Comparison of ENCODE assay signal across 21 cellular contexts in the genomic region with DNA sequence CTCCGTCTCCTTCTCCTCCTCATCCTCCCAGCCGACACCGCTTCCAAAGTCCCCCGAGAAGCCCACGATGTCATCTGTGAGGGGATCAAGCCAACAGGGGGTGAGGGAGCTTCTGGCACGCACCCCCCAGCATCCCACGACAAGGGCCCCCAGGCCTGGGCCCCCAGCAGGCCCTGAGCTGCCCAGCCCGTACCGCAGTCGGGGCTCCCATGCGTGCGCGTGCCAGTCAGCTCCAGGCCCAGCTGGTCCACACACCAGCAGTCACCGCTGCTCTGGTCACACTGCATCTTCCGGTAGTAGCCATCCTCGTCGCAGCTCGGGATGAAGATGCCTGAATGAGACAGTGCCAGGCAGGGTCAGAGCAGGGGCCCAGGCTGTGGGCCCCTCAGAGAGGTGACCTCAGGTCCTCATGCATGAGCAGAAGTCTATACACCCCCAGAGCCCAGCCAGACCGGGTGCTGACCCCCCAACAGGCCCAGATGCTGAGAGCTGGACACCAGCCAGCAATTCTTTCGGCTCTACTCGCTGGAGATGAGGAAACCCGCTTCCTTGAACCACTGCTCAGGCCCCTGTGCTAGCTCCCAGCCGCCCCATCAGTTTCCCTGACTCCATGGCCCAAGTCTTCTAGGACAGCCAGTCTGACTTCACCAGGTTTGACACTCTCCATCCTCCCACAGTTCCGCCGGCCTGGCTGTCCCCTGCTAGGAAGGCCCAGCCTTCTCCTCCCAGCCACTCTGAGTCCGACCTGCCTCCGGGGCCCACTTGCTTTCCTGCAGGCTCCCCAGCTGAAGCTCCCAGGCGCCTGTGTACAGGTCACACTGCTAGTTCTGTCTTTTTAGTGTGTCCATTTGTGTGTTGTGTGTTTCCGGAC. TPM values are rescaled to one million over a fixed set of nuclear protein-coding genes. Genes with fewer than 3 reads are reported as not detected.
DNase-seq lines count a peak whose midpoint lies in the region; ATAC-seq, FAIRE-seq and TF ChIP-seq lines count a peak whose summit lies in the region.
"Had no signal": no experiment of that assay in that cellular context is flagged by ENCODE, and none has a peak within 500 bp of the region (broad histone marks: within the 10 kb centered on the region; RNA-seq: fewer than 3 reads in every experiment).

No MANE protein-coding gene starts in this region.

- in situ Hi-C loops in Panc1 (cut with HindIII; ENCODE audit: low pct_unique_long_range_greater_than_20kb, low sequenced_read_pairs) = no loop called here

- H3K27ac Mint-ChIP-seq in activated naive CD4-positive, alpha-beta T cell treated with anti-CD3 and anti-CD28 coated beads, Interleukin-2, amount 50 U/mL, for 72 hours = peak overlapping the region; percentile 39 to 74
- peak overlapping the region; percentile 89 for H3K27ac Mint-ChIP-seq in stimulated activated effector memory CD8-positive, alpha-beta T cell treated with anti-CD3 and anti-CD28 coated beads, Interleukin-12 subunit alpha, Interleukin-12 subunit beta, amount 100 ng/mL, for 72 hours
- H3K27ac Mint-ChIP-seq: dendritic cell treated with granulocyte-macrophage colony-stimulating factor and Interleukin-4, amounts not matched to agents 40 ng/mL and 50 ng/mL, for 4 days had no signal

- intact Hi-C loops in Panc1 (cut with micrococcal nuclease; ENCODE audit: unreplicated experiment) = no loop called here
- intact Hi-C loops in stomach (cut with DNase I; ENCODE audit: low total_unique reads) = no loop called here

- no peak overlapping the region for H3K4me2 ChIP-seq in H1 (ENCODE audit: insufficient read depth in 1 of 2, low read depth in 2 of 2, low read length in 2 of 2)
- no peak overlapping the region for H3K4me2 ChIP-seq in smooth muscle cell
- H3K4me2 ChIP-seq: BLaER1 had no signal

- no peak overlapping the region for H4K91ac ChIP-seq in H1 (replicated peaks; ENCODE audit: insufficient read length, low read length)

- no peak overlapping the region for H2BK5ac ChIP-seq in H1 (ENCODE audit: low read depth, low read length)

- peak overlapping the region; percentile 40; the same call in 1 of the 2 replicates for H4K8ac ChIP-seq in H1 (ENCODE audit: extremely low read depth, insufficient read depth, low read length)

- no peak for TF ChIP-seq EP300 in H1 (IDR thresholded peaks at IDR 0.05; ENCODE audit: borderline replicate concordance in 1 of 2, low read depth in 2 of 2, low read length in 2 of 2)
- no peak for TF ChIP-seq EP300 in stomach (IDR thresholded peaks at IDR 0.05)

- H3K36me3 ChIP-seq in Panc1 (ENCODE audit: control insufficient read depth, insufficient read depth, low read length) = no peaks in the 10 kb centered on the region
- H3K36me3 ChIP-seq in H1 (ENCODE audit: control insufficient read depth in 2 of 4, insufficient read depth in 4 of 4, low read length in 3 of 4) = no peaks in the 10 kb centered on the region
- H3K36me3 ChIP-seq in smooth muscle cell (ENCODE audit: low read depth) = no peaks in the 10 kb centered on the region
- peaks cover 0 to 4% (median 0%) of the 10 kb centered on the region in 4 donors for H3K36me3 ChIP-seq in stomach
- H3K36me3 ChIP-seq: BLaER1, pancreas, right atrium auricular region had no signal

- POLR2A ChIA-PET in Panc1 (lab: Charles Lee) (interaction anchor here (0.6 kb wide), 2 partner anchors 24 to 99 kb away, joined by 3 to 4 read pairs; no protein-coding TSS in a partner anchor), H1 (lab: Charles Lee; ENCODE audit: partially characterized antibody) (interaction anchor here (2.0 kb wide), 1 partner anchor 210 kb away, joined by 5 read pairs; the partner anchor contains the start of gene DDIT4)

- TF ChIP-seq POLR2A in H1 (IDR thresholded peaks at IDR 0.05; ENCODE audit: control extremely low read depth in 1 of 2, low read depth in 2 of 2, low read length in 2 of 2) (no peak), stomach (IDR thresholded peaks at IDR 0.05) (no peak)

- H2BK12ac ChIP-seq in H1 (ENCODE audit: low read depth, low read length) = no peak overlapping the region

- H3K36me3 Mint-ChIP-seq in activated naive CD4-positive, alpha-beta T cell treated with anti-CD3 and anti-CD28 coated beads, Interleukin-2, amount 50 U/mL, for 72 hours = no peaks in the 10 kb centered on the region
- H3K36me3 Mint-ChIP-seq in stimulated activated effector memory CD8-positive, alpha-beta T cell treated with anti-CD3 and anti-CD28 coated beads, Interleukin-12 subunit alpha, Interleukin-12 subunit beta, amount 100 ng/mL, for 72 hours = peaks cover 87% of the 10 kb centered on the region

- CTCF ChIA-PET in Panc1 (lab: Charles Lee) (interaction anchor here (1.6 to 1.9 kb wide), 2 partner anchors 15 to 63 kb away, joined by 3 to 7 read pairs; no protein-coding TSS in a partner anchor), H1 (lab: Charles Lee; ENCODE audit: partially characterized antibody) (interaction anchor here (0.8 to 8.2 kb wide), 8 partner anchors 10 to 277 kb away, joined by 3 to 77 read pairs (median 4); no protein-coding TSS in a partner anchor)

- FAIRE-seq in H1 (lab: Jason Lieb, UNC) = no peak
- FAIRE-seq: pancreas had no signal

- H3K79me1 ChIP-seq in H1 (ENCODE audit: low read depth, low read length) = no peaks in the 10 kb centered on the region

- TF ChIP-seq RAD21 in H1 (IDR thresholded peaks at IDR 0.05 in 1 of 2, conservative IDR thresholded peaks at IDR 0.05 in 1 of 2; ENCODE audit: low read depth in 2 of 2, low read length in 2 of 2) = no peak

- WGBS in H1 (ENCODE audit: extremely low coverage in 1 of 2, insufficient coverage in 1 of 2, insufficient read length in 1 of 2, insufficient replicate concordance in 2 of 2, low coverage in 1 of 2, low lambda C conversion rate in 2 of 2, missing lambda C conversion rate in 1 of 2), 2 experiments = 92% methylated on average over 24 of the region's 29 CpGs; no CpG with 5 or more reads in 1 of the 2 experiments
- 96% methylated on average over 29 of the region's 29 CpGs for WGBS in smooth muscle cell (ENCODE audit: low lambda C conversion rate)
- whole genome bisulfite sequencing in stomach, 5 donors = 94 to 96% (median 95%) methylated on average over 20 to 29 of the region's 29 CpGs

- no peak for DNase-seq in activated naive CD4-positive, alpha-beta T cell treated with anti-CD3 and anti-CD28 coated beads, Interleukin-2, amount 50 U/mL, for 72 hours (ENCODE audit: low spot score in 2 of 2)
- no peak for DNase-seq in activated naive CD4-positive, alpha-beta T cell treated with Interleukin-2 at 50 U/mL for 16 hours
- DNase-seq in Panc1 (ENCODE audit: low read depth, low spot score) (no peak), H1 (ENCODE audit: low read depth in 1 of 2, low spot score in 2 of 2) (no peak), smooth muscle cell (lab: John Stamatoyannopoulos, UW; ENCODE audit: unreplicated experiment) (no peak), stomach (no peak)
- DNase-seq in stimulated activated effector memory CD8-positive, alpha-beta T cell treated with anti-CD3 and anti-CD28 coated beads, Interleukin-12 subunit alpha, Interleukin-12 subunit beta, amount 100 ng/mL, for 72 hours (ENCODE audit: low spot score in 2 of 2) = no peak
- no peak for DNase-seq in activated effector memory CD4-positive, alpha-beta T cell treated with Interleukin-2 at 50 U/mL for 16 hours
- DNase-seq: amniotic stem cell; MV-4-11; NCI-H526; stimulated activated CD4-positive, alpha-beta T cell treated with anti-CD3 and anti-CD28 coated beads, Interleukin-12 subunit alpha, Interleukin-12 subunit beta, amount 100 ng/mL, for 4 hours; stimulated activated CD4-positive, alpha-beta T cell treated with anti-CD3 and anti-CD28 coated beads, Interleukin-4, amount 100 ng/mL, for 4 hours; T1000 had no signal

- H3K4ac ChIP-seq in H1 (replicated peaks; ENCODE audit: insufficient read length, low read depth, low read length) = no peak overlapping the region

- no peak overlapping the region for H3K14ac ChIP-seq in H1 (ENCODE audit: insufficient read length)

- no peak overlapping the region for H2AK5ac ChIP-seq in H1 (ENCODE audit: low read depth, low read length)

- H3K9ac ChIP-seq in H1 (replicated peaks in 1 of 4; ENCODE audit: extremely low read depth in 1 of 4, low read depth in 3 of 4, low read length in 3 of 4) = no peak overlapping the region
- H3K9ac ChIP-seq in smooth muscle cell (ENCODE audit: low read depth) = no peak overlapping the region
- H3K9ac ChIP-seq: BLaER1 had no signal

- no peak for ATAC-seq in activated naive CD4-positive, alpha-beta T cell treated with anti-CD3 and anti-CD28 coated beads, Interleukin-2, amount 50 U/mL, for 72 hours
- ATAC-seq in Panc1 = no peak
- ATAC-seq in stimulated activated effector memory CD8-positive, alpha-beta T cell treated with anti-CD3 and anti-CD28 coated beads, Interleukin-12 subunit alpha, Interleukin-12 subunit beta, amount 100 ng/mL, for 72 hours = no peak
- ATAC-seq: pancreas, SK-N-SH treated with all-trans-retinoic acid at 6 μM for 48 hours had no signal

- peaks cover 0 to 3% of the 10 kb centered on the region in 2 experiments for H4K20me1 ChIP-seq in H1 (replicated peaks in 1 of 2; ENCODE audit: control insufficient read depth in 1 of 2, insufficient read depth in 2 of 2, low read length in 2 of 2)
- H4K20me1 ChIP-seq in smooth muscle cell (ENCODE audit: low read depth) = no peaks in the 10 kb centered on the region
- H4K20me1 ChIP-seq: BLaER1 had no signal

- H2BK15ac ChIP-seq in H1 (ENCODE audit: low read length) = no peak overlapping the region

- H3K4me1 ChIP-seq in Panc1 (ENCODE audit: control insufficient read depth, insufficient read depth, low read length) (peaks cover 44% of the 10 kb centered on the region), H1 (replicated peaks in 1 of 4; ENCODE audit: control insufficient read depth in 3 of 4, insufficient read depth in 4 of 4, low read length in 3 of 4) (peaks cover 0 to 9% (median 7%) of the 10 kb centered on the region in 4 experiments; a peak in 4 of 7 replicates), smooth muscle cell (ENCODE audit: low read depth) (no peaks in the 10 kb centered on the region), stomach (peaks cover 0 to 12% (median 3%) of the 10 kb centered on the region in 4 donors)
- H3K4me1 ChIP-seq: pancreas, upper lobe of left lung had no signal

- no peaks in the 10 kb centered on the region for H3K23me2 ChIP-seq in H1 (ENCODE audit: low read depth, low read length)

- no peak overlapping the region for H3K23ac ChIP-seq in H1 (ENCODE audit: insufficient read length)

- H2BK20ac ChIP-seq in H1 (ENCODE audit: low read length) = no peak overlapping the region

- no peak overlapping the region for H3K18ac ChIP-seq in H1 (ENCODE audit: extremely low read depth, low read length)

- H3K56ac ChIP-seq in H1 (replicated peaks; ENCODE audit: insufficient read length, low read depth, low read length) = no peak overlapping the region

- H3F3A ChIP-seq in smooth muscle cell (ENCODE audit: low read depth) = no peaks in the 10 kb centered on the region

- H3K4me1 Mint-ChIP-seq in stimulated activated effector memory CD8-positive, alpha-beta T cell treated with anti-CD3 and anti-CD28 coated beads, Interleukin-12 subunit alpha, Interleukin-12 subunit beta, amount 100 ng/mL, for 72 hours = peaks cover 42% of the 10 kb centered on the region

- H3K27ac ChIP-seq in Panc1 (ENCODE audit: low read length) (peak overlapping the region; percentile 67), H1 (ENCODE audit: low read depth, low read length) (no peak overlapping the region), smooth muscle cell (ENCODE audit: low read depth) (no peak overlapping the region), stomach (no peak overlapping the region)
- H3K27ac ChIP-seq: BLaER1, pancreas, right atrium auricular region, upper lobe of left lung had no signal

- H4K5ac ChIP-seq in H1 (ENCODE audit: insufficient read length, low read depth, low read length) = no peak overlapping the region

- no peak overlapping the region for H3K4me3 Mint-ChIP-seq in stimulated activated effector memory CD8-positive, alpha-beta T cell treated with anti-CD3 and anti-CD28 coated beads, Interleukin-12 subunit alpha, Interleukin-12 subunit beta, amount 100 ng/mL, for 72 hours
- H3K4me3 Mint-ChIP-seq: dendritic cell treated with granulocyte-macrophage colony-stimulating factor and Interleukin-4, amounts not matched to agents 40 ng/mL and 50 ng/mL, for 4 days had no signal

- H2BK120ac ChIP-seq in H1 (replicated peaks; ENCODE audit: low read depth, low read length) = no peak overlapping the region

- no peak overlapping the region for H3K4me3 ChIP-seq in Panc1 (ENCODE audit: low read depth in 2 of 2, low read length in 2 of 2)
- H3K4me3 ChIP-seq in H1 (ENCODE audit: extremely low read depth in 1 of 4, insufficient read depth in 2 of 4, low read depth in 3 of 4, low read length in 4 of 4) = no peak overlapping the region
- no peak overlapping the region for H3K4me3 ChIP-seq in smooth muscle cell
- H3K4me3 ChIP-seq in stomach = no peak overlapping the region
- H3K4me3 ChIP-seq: BLaER1, lung, pancreas, right atrium auricular region, upper lobe of left lung had no signal

- H3K27me3 ChIP-seq in Panc1 (ENCODE audit: control insufficient read depth, insufficient read depth, low read length) = no peaks in the 10 kb centered on the region
- no peaks in the 10 kb centered on the region for H3K27me3 ChIP-seq in H1 (replicated peaks in 1 of 4; ENCODE audit: control insufficient read depth in 3 of 4, extremely low read depth in 1 of 4, insufficient read depth in 3 of 4, low read length in 3 of 4)
- H3K27me3 ChIP-seq in smooth muscle cell (ENCODE audit: low read depth) = no peaks in the 10 kb centered on the region
- H3K27me3 ChIP-seq in stomach = no peaks in the 10 kb centered on the region
- H3K27me3 ChIP-seq: BLaER1, pancreas, right atrium auricular region, upper lobe of left lung had no signal

- no TSS peak for BruUV-seq in Panc1 (replicated peaks; lab: Mats Ljungman, UMichigan)

- no peak for TF ChIP-seq CTCF in Panc1 (IDR thresholded peaks at IDR 0.05)
- TF ChIP-seq CTCF in H1 (IDR thresholded peaks at IDR 0.05; ENCODE audit: control extremely low read depth in 1 of 3, insufficient read depth in 1 of 3, low read depth in 1 of 3, low read length in 3 of 3) = no peak
- TF ChIP-seq CTCF in smooth muscle cell (IDR thresholded peaks at IDR 0.05; ENCODE audit: borderline replicate concordance, insufficient read depth, poor library complexity, severe bottlenecking) = no peak
- TF ChIP-seq CTCF in stomach (IDR thresholded peaks at IDR 0.05) = no peak

- H3K79me2 ChIP-seq in H1 (ENCODE audit: control insufficient read depth in 1 of 2, insufficient read depth in 2 of 2, low read length in 2 of 2) (no peaks in the 10 kb centered on the region), smooth muscle cell (ENCODE audit: low read depth) (no peaks in the 10 kb centered on the region)

- H2AFZ ChIP-seq in H1 (ENCODE audit: low read length) (no peak overlapping the region), smooth muscle cell (ENCODE audit: low read depth) (no peak overlapping the region)

- no peaks in the 10 kb centered on the region for H3K9me3 Mint-ChIP-seq in activated naive CD4-positive, alpha-beta T cell treated with anti-CD3 and anti-CD28 coated beads, Interleukin-2, amount 50 U/mL, for 72 hours
- H3K9me3 Mint-ChIP-seq in stimulated activated effector memory CD8-positive, alpha-beta T cell treated with anti-CD3 and anti-CD28 coated beads, Interleukin-12 subunit alpha, Interleukin-12 subunit beta, amount 100 ng/mL, for 72 hours = no peaks in the 10 kb centered on the region
- H3K9me3 Mint-ChIP-seq: dendritic cell treated with granulocyte-macrophage colony-stimulating factor and Interleukin-4, amounts not matched to agents 40 ng/mL and 50 ng/mL, for 4 days had no signal

- no peaks in the 10 kb centered on the region for H3K9me3 ChIP-seq in Panc1 (ENCODE audit: control insufficient read depth, insufficient read depth, low read depth, low read length)
- H3K9me3 ChIP-seq in H1 (ENCODE audit: insufficient read depth in 2 of 2, low read depth in 1 of 2, low read length in 1 of 2) = no peaks in the 10 kb centered on the region
- no peaks in the 10 kb centered on the region for H3K9me3 ChIP-seq in smooth muscle cell (replicated peaks; ENCODE audit: low read depth)
- H3K9me3 ChIP-seq in stomach = no peaks in the 10 kb centered on the region
- H3K9me3 ChIP-seq: BLaER1, pancreas, right atrium auricular region, upper lobe of left lung had no signal

RNA-seq across cellular contexts. Expression of gene SPOCK2, which starts 25.3 kb away (rescaled TPM):
- 100 to 1,000 TPM; 170 to 209 TPM for total RNA-seq in activated naive CD4-positive, alpha-beta T cell treated with anti-CD3 and anti-CD28 coated beads, Interleukin-2, amount 50 U/mL, for 72 hours
- total RNA-seq in Panc1 (2021; ENCODE audit: unreplicated experiment) (4.8 TPM), smooth muscle cell (0.09 and 1.1 TPM in 2 replicates), stomach (10 to 100 TPM in 3 of 5 donors, 1 to 10 TPM in 2; 1.2 to 31.7 (median 17.4) TPM)
- 4.2 TPM for polyA plus RNA-seq in Panc1 (2012; ENCODE audit: insufficient read length)
- total RNA-seq in H1 (2021; fragmentation: NEBNext Ultra II Directional; extraction: Animal tissue kit (Norgen Biotek cat#: 25700)) = 1.6 and 1.9 TPM in 2 replicates
- polyA plus RNA-seq in H1 (2011; rRNA removed) (1.5 and 2.6 TPM in 2 replicates), smooth muscle cell (0.47 TPM in 1 of 2 replicates, not detected in the other), stomach (1 to 10 TPM; 1.1 to 2.7 (median 1.8) TPM)
- polyA plus RNA-seq in H1 (2011; cell fraction: cytosol; rRNA removed) = 2.2 TPM
- 2.9 TPM for polyA plus RNA-seq in H1 (2011; cell fraction: nucleus; rRNA removed)
- polyA plus RNA-seq in H1 (2012, experiment 1 of 2) = 0.66 to 1.3 TPM (median 0.98 TPM) in 4 replicates
- polyA plus RNA-seq in H1 (2012, experiment 2 of 2) = 0.63 TPM
- 2.2 TPM for polyA plus RNA-seq in H1 (2013, experiment 1 of 2)
- polyA plus RNA-seq in H1 (2013, experiment 2 of 2) = 2.1 TPM
- polyA minus RNA-seq in H1 (2011; rRNA and poly(A)+ RNA removed) = 1.1 TPM in 2 replicates
- polyA minus RNA-seq in H1 (2011; cell fraction: cytosol; rRNA and poly(A)+ RNA removed) = 0.73 TPM
- polyA minus RNA-seq in H1 (2011; cell fraction: nucleus; rRNA and poly(A)+ RNA removed) = 2.9 TPM

Comparison
In these comparisons a context has a peak if more than half of its experiments do, and no peak if none do; other contexts are left out.
1. RNA of gene SPOCK2, which starts 25.3 kb away (total RNA-seq): 170 to 209 TPM in activated naive CD4-positive, alpha-beta T cell treated with anti-CD3 and anti-CD28 coated beads, Interleukin-2, amount 50 U/mL, for 72 hours; 1.2 to 31.7 TPM in stomach, 4.8 TPM in Panc1 (single experiment), 1.6 to 1.9 TPM in H1 and 0.09 to 1.1 TPM in smooth muscle cell; every median in the first group is over 4 times any median in the second.